In genomic region chr5:133365326-133365725, GRCh38 we compare ENCODE assay signal across 1 cellular context.
TF ChIP-seq lines count a peak whose summit lies in the region.

No MANE protein-coding gene starts in this region.

TF ChIP-seq in HCT116, 20 proteins besides CTCF, POLR2A, EP300 and RAD21 (continued from another document):
- TF ChIP-seq, protein P1, sequence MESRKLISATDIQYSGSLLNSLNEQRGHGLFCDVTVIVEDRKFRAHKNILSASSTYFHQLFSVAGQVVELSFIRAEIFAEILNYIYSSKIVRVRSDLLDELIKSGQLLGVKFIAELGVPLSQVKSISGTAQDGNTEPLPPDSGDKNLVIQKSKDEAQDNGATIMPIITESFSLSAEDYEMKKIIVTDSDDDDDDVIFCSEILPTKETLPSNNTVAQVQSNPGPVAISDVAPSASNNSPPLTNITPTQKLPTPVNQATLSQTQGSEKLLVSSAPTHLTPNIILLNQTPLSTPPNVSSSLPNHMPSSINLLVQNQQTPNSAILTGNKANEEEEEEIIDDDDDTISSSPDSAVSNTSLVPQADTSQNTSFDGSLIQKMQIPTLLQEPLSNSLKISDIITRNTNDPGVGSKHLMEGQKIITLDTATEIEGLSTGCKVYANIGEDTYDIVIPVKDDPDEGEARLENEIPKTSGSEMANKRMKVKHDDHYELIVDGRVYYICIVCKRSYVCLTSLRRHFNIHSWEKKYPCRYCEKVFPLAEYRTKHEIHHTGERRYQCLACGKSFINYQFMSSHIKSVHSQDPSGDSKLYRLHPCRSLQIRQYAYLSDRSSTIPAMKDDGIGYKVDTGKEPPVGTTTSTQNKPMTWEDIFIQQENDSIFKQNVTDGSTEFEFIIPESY (IDR thresholded peaks at IDR 0.05; ENCODE audit: extremely low read depth, insufficient replicate concordance, low read length): no peak
- no peak for TF ChIP-seq ZNF274 (IDR thresholded peaks at IDR 0.05; ENCODE audit: low read depth, low read length)
- TF ChIP-seq SP1 (IDR thresholded peaks at IDR 0.05; ENCODE audit: low read depth): no peak
- TF ChIP-seq, protein P2, sequence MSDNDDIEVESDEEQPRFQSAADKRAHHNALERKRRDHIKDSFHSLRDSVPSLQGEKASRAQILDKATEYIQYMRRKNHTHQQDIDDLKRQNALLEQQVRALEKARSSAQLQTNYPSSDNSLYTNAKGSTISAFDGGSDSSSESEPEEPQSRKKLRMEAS (IDR thresholded peaks at IDR 0.05): no peak
- TF ChIP-seq CEBPB (IDR thresholded peaks at IDR 0.05; ENCODE audit: low read depth): no peak
- no peak for TF ChIP-seq EZH2 (IDR thresholded peaks at IDR 0.05)
- no peak for TF ChIP-seq POLR2AphosphoS5 (IDR thresholded peaks at IDR 0.05; ENCODE audit: low read depth, low read length)
- no peak for TF ChIP-seq SIN3A (IDR thresholded peaks at IDR 0.05; ENCODE audit: low read depth)
- no peak for TF ChIP-seq CBX3 (IDR thresholded peaks at IDR 0.05; ENCODE audit: low read depth)
- TF ChIP-seq YY1 (IDR thresholded peaks at IDR 0.05; ENCODE audit: extremely low read depth, insufficient replicate concordance, low read depth, low read length): no peak
- no peak for TF ChIP-seq FOSL1 (IDR thresholded peaks at IDR 0.05; ENCODE audit: low read depth)
